In the genomic region with DNA sequence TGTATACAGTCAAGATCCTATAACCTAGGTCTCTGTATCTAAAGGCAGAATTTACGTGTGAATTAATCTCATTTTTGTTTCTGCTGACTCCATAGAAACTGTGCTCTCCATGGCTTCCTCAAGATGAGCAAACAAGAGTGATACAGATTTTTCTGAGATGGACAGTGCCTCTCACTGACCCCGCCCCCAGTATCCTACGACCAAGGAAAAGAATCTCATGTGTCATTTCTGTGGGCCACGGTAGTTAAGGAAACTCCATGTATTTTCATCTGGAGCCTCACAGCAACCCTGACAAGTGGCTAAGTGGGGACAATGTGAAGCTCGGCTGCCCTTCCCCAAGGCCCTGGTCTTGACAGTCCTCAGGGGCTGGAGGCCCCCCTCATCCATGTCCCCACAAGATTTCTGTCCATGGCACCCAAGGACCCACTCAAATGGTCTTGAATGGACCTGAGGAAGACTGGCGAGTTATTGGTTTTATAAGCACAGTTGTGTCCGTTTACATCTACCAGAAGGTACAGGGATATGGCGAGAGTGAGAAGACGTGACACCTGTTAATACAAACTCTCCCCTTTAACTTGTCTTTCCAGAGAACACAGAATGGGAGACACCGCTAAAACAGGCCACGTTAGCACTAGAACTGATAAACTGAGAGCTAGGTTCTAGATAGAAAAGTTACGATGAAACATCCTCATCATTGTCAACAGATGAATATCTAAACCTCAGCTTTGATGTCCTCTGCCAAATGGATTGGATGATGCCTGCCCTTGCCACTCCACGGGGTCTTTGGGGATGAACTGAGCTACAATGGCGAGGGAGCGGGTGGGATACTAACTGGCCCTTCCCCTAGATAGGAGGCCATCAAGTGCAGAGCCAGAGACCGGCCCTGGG, we compare ENCODE assay signal across 1 cellular context.
TF ChIP-seq lines count a peak whose summit lies in the region.

No MANE protein-coding gene starts in this region.

TF ChIP-seq in endothelial cell of umbilical vein, 7 proteins besides CTCF, POLR2A, EP300 and RAD21:
- TF ChIP-seq JUN (IDR thresholded peaks at IDR 0.05; ENCODE audit: borderline replicate concordance, insufficient read depth, insufficient read length, low read depth) (no peak), EZH2 (IDR thresholded peaks at IDR 0.05; ENCODE audit: borderline replicate concordance, low read depth, low read length, severe bottlenecking) (no peak), MYC (IDR thresholded peaks at IDR 0.05; ENCODE audit: low read depth, low read length) (no peak), GATA2 (IDR thresholded peaks at IDR 0.05; ENCODE audit: insufficient read depth, insufficient read length, low read depth, low read length) (no peak), FOS (IDR thresholded peaks at IDR 0.05; ENCODE audit: borderline replicate concordance, insufficient read depth, low read length) (no peak), MAX (IDR thresholded peaks at IDR 0.05; ENCODE audit: insufficient read depth, insufficient read length) (no peak), POLR2AphosphoS5 (IDR thresholded peaks at IDR 0.05; ENCODE audit: insufficient read depth, low read depth, low read length) (no peak)
